ENCODE assay signal across 10 cellular contexts in the genomic region with DNA sequence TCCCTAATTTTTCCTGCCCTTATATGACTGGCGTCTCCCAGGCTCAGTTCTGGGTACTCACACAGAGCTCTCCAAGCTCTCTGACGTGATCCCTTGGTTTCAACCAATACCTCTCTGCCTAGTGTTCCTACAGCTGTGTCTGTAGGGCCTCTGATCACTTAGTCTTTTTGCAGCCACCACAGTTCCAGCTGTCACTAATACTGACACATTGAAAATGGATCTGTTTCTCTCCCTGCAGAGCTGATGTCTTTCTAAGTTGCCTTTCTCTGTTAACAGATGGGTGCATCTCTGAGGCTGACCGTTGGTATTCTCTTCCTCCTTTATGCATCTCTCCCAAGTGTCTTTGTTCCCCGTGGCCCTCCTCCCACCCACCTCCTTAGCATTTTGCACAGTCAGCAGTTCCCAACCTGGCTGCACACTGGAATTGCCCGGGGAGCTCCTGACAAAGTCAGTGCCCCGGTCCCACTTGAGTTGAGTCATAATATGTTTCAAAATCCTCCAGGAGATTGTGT.
A peak's percentile ranks its signal among the peaks of the same experiment; 100 is the strongest.
DNase-seq lines count a peak whose midpoint lies in the region; ATAC-seq and TF ChIP-seq lines count a peak whose summit lies in the region.
"Had no signal": no experiment of that assay in that cellular context is flagged by ENCODE, and none has a peak within 500 bp of the region (broad histone marks: within the 10 kb centered on the region; RNA-seq: fewer than 3 reads in every experiment).

No MANE protein-coding gene starts in this region.

- 36 to 51% methylated on average over 6 of the region's 6 CpGs for whole genome bisulfite sequencing in esophagus squamous epithelium, 2 donors
- 36 to 52% (median 49%) methylated on average over 6 of the region's 6 CpGs for WGBS in adrenal gland, 4 donors

- TF ChIP-seq CTCF in omental fat pad (IDR thresholded peaks at IDR 0.05) (no peak), esophagus squamous epithelium (IDR thresholded peaks at IDR 0.05) (no peak), adrenal gland (IDR thresholded peaks at IDR 0.05) (no peak)

- ATAC-seq in GM19438 (IDR thresholded peaks at IDR 0.05; ENCODE audit: low read depth, unreplicated experiment) (peak; percentile 60), omental fat pad (ENCODE audit: low FRiP score) (peak; percentile 50), HG03565 (IDR thresholded peaks at IDR 0.05; ENCODE audit: unreplicated experiment) (no peak), HG03135 (IDR thresholded peaks at IDR 0.05; ENCODE audit: unreplicated experiment) (no peak)

- intact Hi-C loops in esophagus squamous epithelium (cut with DNase I), result no loop called here
- intact Hi-C loops in adrenal gland (cut with DNase I), result no loop called here

- TF ChIP-seq POLR2A in esophagus squamous epithelium (IDR thresholded peaks at IDR 0.05), result no peak
- no peak for TF ChIP-seq POLR2A in adrenal gland (IDR thresholded peaks at IDR 0.05)

- H3K4me3 ChIP-seq in esophagus squamous epithelium (no peak overlapping the region), adrenal gland (no peak overlapping the region)
- H3K4me3 ChIP-seq: lower lobe of right lung had no signal

- H3K4me1 ChIP-seq in esophagus squamous epithelium (peaks cover 15 to 70% (median 32%) of the 10 kb centered on the region in 3 donors), adrenal gland (replicated peaks in 1 of 2) (peaks cover 28 to 59% of the 10 kb centered on the region in 2 donors)

- DNase-seq in HPDE6-E6E7 (ENCODE audit: extremely low spot score) (peak; percentile 41), ecto neural progenitor cell (ENCODE audit: low spot score) (peak; percentile 50), omental fat pad (ENCODE audit: low spot score) (no peak), esophagus squamous epithelium (lab: John Stamatoyannopoulos, UW) (no peak), adrenal gland (no peak)
- DNase-seq: activated CD4-positive, alpha-beta T cell treated with anti-CD3 and anti-CD28 coated beads for 48 hours; lower lobe of right lung had no signal

- no peaks in the 10 kb centered on the region for H3K9me3 ChIP-seq in esophagus squamous epithelium
- no peaks in the 10 kb centered on the region for H3K9me3 ChIP-seq in adrenal gland (replicated peaks in 1 of 3)
- H3K9me3 ChIP-seq: lower lobe of right lung had no signal

- peak overlapping the region in 2 of 4 donors; percentile 49 to 53 for H3K27ac ChIP-seq in esophagus squamous epithelium
- H3K27ac ChIP-seq in adrenal gland, result peak overlapping the region in 1 of 5 donors; percentile 15
- H3K27ac ChIP-seq: lower lobe of right lung had no signal

- H3K27me3 ChIP-seq in esophagus squamous epithelium (no peaks in the 10 kb centered on the region), adrenal gland (no peaks in the 10 kb centered on the region)

- H3K36me3 ChIP-seq in esophagus squamous epithelium, result no peaks in the 10 kb centered on the region
- no peaks in the 10 kb centered on the region for H3K36me3 ChIP-seq in adrenal gland (replicated peaks in 1 of 2)
- H3K36me3 ChIP-seq: lower lobe of right lung had no signal

Comparison
In these comparisons a context has a peak if more than half of its experiments do, and no peak if none do; other contexts are left out.
1. ATAC-seq: peak in GM19438 (single experiment) and omental fat pad (single experiment); none in HG03565 (single experiment) and HG03135 (single experiment).
2. DNase-seq: peak in HPDE6-E6E7 (single experiment) and ecto neural progenitor cell (single experiment); none in omental fat pad (single experiment), esophagus squamous epithelium (single experiment) and adrenal gland (0 of 7).